In genomic region chr18:60684843-60685513, GRCh38 we compare ENCODE assay signal across 8 cellular contexts.
A peak's percentile ranks its signal among the peaks of the same experiment; 100 is the strongest.
DNase-seq lines count a peak whose midpoint lies in the region; ATAC-seq and TF ChIP-seq lines count a peak whose summit lies in the region.

No MANE protein-coding gene starts in this region.

- no peaks in the 10 kb centered on the region for H3K36me3 Mint-ChIP-seq in osteocyte (ENCODE audit: unreplicated experiment)
- H3K36me3 Mint-ChIP-seq in naive thymus-derived CD8-positive, alpha-beta T cell, result no peaks in the 10 kb centered on the region

- H3K27me3 Mint-ChIP-seq in osteocyte (ENCODE audit: unreplicated experiment), result peaks cover 30% of the 10 kb centered on the region
- no peaks in the 10 kb centered on the region for H3K27me3 Mint-ChIP-seq in naive thymus-derived CD8-positive, alpha-beta T cell

- intact Hi-C loops in posterior vena cava (cut with DNase I), result loop anchor here (5.0 to 10.0 kb wide), 2 partner anchors 812 to 820 kb away; no protein-coding TSS in a partner anchor

- TF ChIP-seq CTCF in osteocyte (IDR thresholded peaks at IDR 0.05), result peak; percentile 66

- H3K9me3 Mint-ChIP-seq in osteocyte (ENCODE audit: unreplicated experiment), result no peaks in the 10 kb centered on the region
- peaks cover 0 to 11% (median 1%) of the 10 kb centered on the region in 9 donors for H3K9me3 Mint-ChIP-seq in naive thymus-derived CD8-positive, alpha-beta T cell

- POLR2A ChIA-PET in naive thymus-derived CD8-positive, alpha-beta T cell (lab: Charles Lee), result no interaction called here

- H3K4me3 Mint-ChIP-seq in osteocyte (ENCODE audit: unreplicated experiment), result no peak overlapping the region
- H3K4me3 Mint-ChIP-seq in naive thymus-derived CD8-positive, alpha-beta T cell, result no peak overlapping the region

- peaks cover 4% of the 10 kb centered on the region for H3K4me1 Mint-ChIP-seq in osteocyte (ENCODE audit: unreplicated experiment)
- no peaks in the 10 kb centered on the region for H3K4me1 Mint-ChIP-seq in naive thymus-derived CD8-positive, alpha-beta T cell

- DNase-seq in A172 (ENCODE audit: low spot score) (peak; percentile 3), NCI-H2227 (lab: John Stamatoyannopoulos, UW; ENCODE audit: unreplicated experiment) (peak; percentile 22), dedifferentiated amniotic fluid mesenchymal stem cell (ENCODE audit: extremely low spot score) (peak; percentile 26), osteocyte (ENCODE audit: extremely low spot score, unreplicated experiment) (no peak), posterior vena cava (ENCODE audit: low spot score) (no peak)
- DNase-seq in naive thymus-derived CD8-positive, alpha-beta T cell, result no peak
- DNase-seq in activated CD4-positive, alpha-beta T cell treated with anti-CD3 and anti-CD28 coated beads for 48 hours, result no peak

- peak; percentile 57 for ATAC-seq in GM18502 (IDR thresholded peaks at IDR 0.05; ENCODE audit: poor library complexity, unreplicated experiment)
- no peak for ATAC-seq in naive thymus-derived CD8-positive, alpha-beta T cell

- no peak overlapping the region for H3K27ac Mint-ChIP-seq in osteocyte (ENCODE audit: unreplicated experiment)
- H3K27ac Mint-ChIP-seq in naive thymus-derived CD8-positive, alpha-beta T cell, result no peak overlapping the region

Comparison
In these comparisons a context has a peak if more than half of its experiments do, and no peak if none do; other contexts are left out.
1. DNase-seq: peak in A172 (single experiment), NCI-H2227 (single experiment) and dedifferentiated amniotic fluid mesenchymal stem cell (single experiment); none in osteocyte (single experiment), naive thymus-derived CD8-positive, alpha-beta T cell (0 of 10), activated CD4-positive, alpha-beta T cell treated with anti-CD3 and anti-CD28 coated beads for 48 hours (single experiment) and posterior vena cava (single experiment).